Comparison of ENCODE assay signal across 1 cellular context in the genomic region with DNA sequence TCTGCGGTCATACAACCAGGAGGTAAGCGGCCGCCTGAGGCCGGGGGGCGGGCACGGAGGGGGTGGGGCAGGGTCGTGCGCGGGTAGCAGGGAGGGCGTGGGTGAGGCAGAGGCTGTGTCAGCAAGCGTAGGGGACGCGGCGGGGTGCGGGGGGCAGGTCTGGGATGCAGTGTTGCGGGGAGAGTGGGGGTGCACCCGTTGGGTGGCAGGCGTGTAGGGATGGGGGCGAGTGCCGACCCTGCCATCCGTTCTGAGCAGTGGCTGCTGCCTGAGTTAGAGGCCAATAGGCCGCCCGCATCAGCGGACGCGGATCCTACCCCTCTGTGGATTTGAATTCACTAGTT.
A peak's percentile ranks its signal among the peaks of the same experiment; 100 is the strongest.
TF ChIP-seq lines count a peak whose summit lies in the region.

No MANE protein-coding gene starts in this region.

TF ChIP-seq in HepG2, 621 proteins besides CTCF, POLR2A, EP300 and RAD21 (continues in another document):
- TF ChIP-seq RBM39 (IDR thresholded peaks at IDR 0.05; ENCODE audit: low read depth, low read length, poor library complexity, severe bottlenecking), result no peak
- no peak for TF ChIP-seq ZNF138 (CRISPR knock-in tag; IDR thresholded peaks at IDR 0.05; ENCODE audit: low read depth)
- TF ChIP-seq ZNF446 (CRISPR knock-in tag; IDR thresholded peaks at IDR 0.05), result no peak
- TF ChIP-seq, protein P1, sequence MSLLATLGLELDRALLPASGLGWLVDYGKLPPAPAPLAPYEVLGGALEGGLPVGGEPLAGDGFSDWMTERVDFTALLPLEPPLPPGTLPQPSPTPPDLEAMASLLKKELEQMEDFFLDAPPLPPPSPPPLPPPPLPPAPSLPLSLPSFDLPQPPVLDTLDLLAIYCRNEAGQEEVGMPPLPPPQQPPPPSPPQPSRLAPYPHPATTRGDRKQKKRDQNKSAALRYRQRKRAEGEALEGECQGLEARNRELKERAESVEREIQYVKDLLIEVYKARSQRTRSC (CRISPR knock-in tag; IDR thresholded peaks at IDR 0.05; ENCODE audit: low read depth), result no peak
- TF ChIP-seq ZNF761 (CRISPR knock-in tag; conservative IDR thresholded peaks at IDR 0.05), result no peak
- TF ChIP-seq SNAPC4 (CRISPR knock-in tag; IDR thresholded peaks at IDR 0.05), result no peak
- no peak for TF ChIP-seq U2AF1 (optimal IDR thresholded peaks at IDR 0.05; ENCODE audit: low read depth, low read length)
- no peak for TF ChIP-seq NR2F1 (CRISPR knock-in tag; IDR thresholded peaks at IDR 0.05)
- TF ChIP-seq FOXP4 (CRISPR knock-in tag; IDR thresholded peaks at IDR 0.05), result no peak
- no peak for TF ChIP-seq RAD51 (IDR thresholded peaks at IDR 0.05; ENCODE audit: borderline replicate concordance)
- TF ChIP-seq, protein P2, sequence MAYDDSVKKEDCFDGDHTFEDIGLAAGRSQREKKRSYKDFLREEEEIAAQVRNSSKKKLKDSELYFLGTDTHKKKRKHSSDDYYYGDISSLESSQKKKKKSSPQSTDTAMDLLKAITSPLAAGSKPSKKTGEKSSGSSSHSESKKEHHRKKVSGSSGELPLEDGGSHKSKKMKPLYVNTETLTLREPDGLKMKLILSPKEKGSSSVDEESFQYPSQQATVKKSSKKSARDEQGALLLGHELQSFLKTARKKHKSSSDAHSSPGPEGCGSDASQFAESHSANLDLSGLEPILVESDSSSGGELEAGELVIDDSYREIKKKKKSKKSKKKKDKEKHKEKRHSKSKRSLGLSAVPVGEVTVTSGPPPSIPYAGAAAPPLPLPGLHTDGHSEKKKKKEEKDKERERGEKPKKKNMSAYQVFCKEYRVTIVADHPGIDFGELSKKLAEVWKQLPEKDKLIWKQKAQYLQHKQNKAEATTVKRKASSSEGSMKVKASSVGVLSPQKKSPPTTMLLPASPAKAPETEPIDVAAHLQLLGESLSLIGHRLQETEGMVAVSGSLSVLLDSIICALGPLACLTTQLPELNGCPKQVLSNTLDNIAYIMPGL (CRISPR knock-in tag; IDR thresholded peaks at IDR 0.05; ENCODE audit: borderline replicate concordance in 1 of 2, low read depth in 1 of 2), result 0 out of 4 replicates have a peak, but pooled peaks of 1 of the 2 experiments have one; percentile 2
- TF ChIP-seq JUNB (CRISPR knock-in tag; IDR thresholded peaks at IDR 0.05; ENCODE audit: borderline replicate concordance), result no peak
- no peak for TF ChIP-seq ZNF574 (CRISPR knock-in tag; IDR thresholded peaks at IDR 0.05)
- no peak for TF ChIP-seq YEATS2 (CRISPR knock-in tag; IDR thresholded peaks at IDR 0.05; ENCODE audit: borderline replicate concordance)
- TF ChIP-seq, protein P3, sequence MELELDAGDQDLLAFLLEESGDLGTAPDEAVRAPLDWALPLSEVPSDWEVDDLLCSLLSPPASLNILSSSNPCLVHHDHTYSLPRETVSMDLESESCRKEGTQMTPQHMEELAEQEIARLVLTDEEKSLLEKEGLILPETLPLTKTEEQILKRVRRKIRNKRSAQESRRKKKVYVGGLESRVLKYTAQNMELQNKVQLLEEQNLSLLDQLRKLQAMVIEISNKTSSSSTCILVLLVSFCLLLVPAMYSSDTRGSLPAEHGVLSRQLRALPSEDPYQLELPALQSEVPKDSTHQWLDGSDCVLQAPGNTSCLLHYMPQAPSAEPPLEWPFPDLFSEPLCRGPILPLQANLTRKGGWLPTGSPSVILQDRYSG (CRISPR knock-in tag; IDR thresholded peaks at IDR 0.05), result no peak
- no peak for TF ChIP-seq ZBTB21 (CRISPR knock-in tag; IDR thresholded peaks at IDR 0.05)
- TF ChIP-seq, protein P4, sequence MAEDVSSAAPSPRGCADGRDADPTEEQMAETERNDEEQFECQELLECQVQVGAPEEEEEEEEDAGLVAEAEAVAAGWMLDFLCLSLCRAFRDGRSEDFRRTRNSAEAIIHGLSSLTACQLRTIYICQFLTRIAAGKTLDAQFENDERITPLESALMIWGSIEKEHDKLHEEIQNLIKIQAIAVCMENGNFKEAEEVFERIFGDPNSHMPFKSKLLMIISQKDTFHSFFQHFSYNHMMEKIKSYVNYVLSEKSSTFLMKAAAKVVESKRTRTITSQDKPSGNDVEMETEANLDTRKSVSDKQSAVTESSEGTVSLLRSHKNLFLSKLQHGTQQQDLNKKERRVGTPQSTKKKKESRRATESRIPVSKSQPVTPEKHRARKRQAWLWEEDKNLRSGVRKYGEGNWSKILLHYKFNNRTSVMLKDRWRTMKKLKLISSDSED (CRISPR knock-in tag; IDR thresholded peaks at IDR 0.05), result no peak
- TF ChIP-seq ZNF496 (CRISPR knock-in tag; IDR thresholded peaks at IDR 0.05; ENCODE audit: insufficient replicate concordance), result no peak
- no peak for TF ChIP-seq BRD4 (CRISPR knock-in tag; IDR thresholded peaks at IDR 0.05)
- TF ChIP-seq, protein P5, sequence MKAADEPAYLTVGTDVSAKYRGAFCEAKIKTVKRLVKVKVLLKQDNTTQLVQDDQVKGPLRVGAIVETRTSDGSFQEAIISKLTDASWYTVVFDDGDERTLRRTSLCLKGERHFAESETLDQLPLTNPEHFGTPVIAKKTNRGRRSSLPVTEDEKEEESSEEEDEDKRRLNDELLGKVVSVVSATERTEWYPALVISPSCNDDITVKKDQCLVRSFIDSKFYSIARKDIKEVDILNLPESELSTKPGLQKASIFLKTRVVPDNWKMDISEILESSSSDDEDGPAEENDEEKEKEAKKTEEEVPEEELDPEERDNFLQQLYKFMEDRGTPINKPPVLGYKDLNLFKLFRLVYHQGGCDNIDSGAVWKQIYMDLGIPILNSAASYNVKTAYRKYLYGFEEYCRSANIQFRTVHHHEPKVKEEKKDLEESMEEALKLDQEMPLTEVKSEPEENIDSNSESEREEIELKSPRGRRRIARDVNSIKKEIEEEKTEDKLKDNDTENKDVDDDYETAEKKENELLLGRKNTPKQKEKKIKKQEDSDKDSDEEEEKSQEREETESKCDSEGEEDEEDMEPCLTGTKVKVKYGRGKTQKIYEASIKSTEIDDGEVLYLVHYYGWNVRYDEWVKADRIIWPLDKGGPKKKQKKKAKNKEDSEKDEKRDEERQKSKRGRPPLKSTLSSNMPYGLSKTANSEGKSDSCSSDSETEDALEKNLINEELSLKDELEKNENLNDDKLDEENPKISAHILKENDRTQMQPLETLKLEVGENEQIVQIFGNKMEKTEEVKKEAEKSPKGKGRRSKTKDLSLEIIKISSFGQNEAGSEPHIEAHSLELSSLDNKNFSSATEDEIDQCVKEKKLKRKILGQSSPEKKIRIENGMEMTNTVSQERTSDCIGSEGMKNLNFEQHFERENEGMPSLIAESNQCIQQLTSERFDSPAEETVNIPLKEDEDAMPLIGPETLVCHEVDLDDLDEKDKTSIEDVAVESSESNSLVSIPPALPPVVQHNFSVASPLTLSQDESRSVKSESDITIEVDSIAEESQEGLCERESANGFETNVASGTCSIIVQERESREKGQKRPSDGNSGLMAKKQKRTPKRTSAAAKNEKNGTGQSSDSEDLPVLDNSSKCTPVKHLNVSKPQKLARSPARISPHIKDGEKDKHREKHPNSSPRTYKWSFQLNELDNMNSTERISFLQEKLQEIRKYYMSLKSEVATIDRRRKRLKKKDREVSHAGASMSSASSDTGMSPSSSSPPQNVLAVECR (CRISPR knock-in tag; IDR thresholded peaks at IDR 0.05; ENCODE audit: borderline replicate concordance), result 0 out of 2 replicates have a peak, but pooled peaks have one; percentile 21
- no peak for TF ChIP-seq SOX5 (CRISPR knock-in tag; IDR thresholded peaks at IDR 0.05; ENCODE audit: borderline replicate concordance)
- TF ChIP-seq HNRNPK (IDR thresholded peaks at IDR 0.05; ENCODE audit: low read depth, low read length, poor library complexity, severe bottlenecking), result no peak
- TF ChIP-seq ONECUT2 (CRISPR knock-in tag; IDR thresholded peaks at IDR 0.05), result no peak
- TF ChIP-seq ZNF720 (CRISPR knock-in tag; IDR thresholded peaks at IDR 0.05), result no peak
- no peak for TF ChIP-seq ZNF329 (CRISPR knock-in tag; IDR thresholded peaks at IDR 0.05; ENCODE audit: low read depth)
- no peak for TF ChIP-seq ETV5 (CRISPR knock-in tag; IDR thresholded peaks at IDR 0.05; ENCODE audit: borderline replicate concordance)
- no peak for TF ChIP-seq HNF4G (IDR thresholded peaks at IDR 0.05; ENCODE audit: borderline replicate concordance, low read depth, low read length)
- TF ChIP-seq HNF4G (CRISPR knock-in tag; IDR thresholded peaks at IDR 0.05; ENCODE audit: borderline replicate concordance, low read depth), result no peak
- TF ChIP-seq NCOA2 (CRISPR knock-in tag; IDR thresholded peaks at IDR 0.05), result no peak
